In genomic region chr11:128550967-128551522, GRCh38 we compare ENCODE assay signal across 11 cellular contexts. TPM values are rescaled to one million over a fixed set of nuclear protein-coding genes. Genes with fewer than 3 reads are reported as not detected.
DNase-seq lines count a peak whose midpoint lies in the region; ATAC-seq and TF ChIP-seq lines count a peak whose summit lies in the region.
"Had no signal": no experiment of that assay in that cellular context is flagged by ENCODE, and none has a peak within 500 bp of the region (broad histone marks: within the 10 kb centered on the region; RNA-seq: fewer than 3 reads in every experiment).

No MANE protein-coding gene starts in this region.

- no peak overlapping the region for H3K4me3 Mint-ChIP-seq in activated CD8-positive, alpha-beta T cell treated with anti-CD3 and anti-CD28 coated beads, Interleukin-2, amount 10 ng/mL, durations not matched to agents 7 days and 5 days
- H3K4me3 Mint-ChIP-seq in natural killer cell, result peak overlapping the region; percentile 55

- peak overlapping the region; percentile 62 for H3K27ac Mint-ChIP-seq in activated CD8-positive, alpha-beta T cell treated with anti-CD3 and anti-CD28 coated beads, Interleukin-2, amount 10 ng/mL, durations not matched to agents 7 days and 5 days
- H3K27ac Mint-ChIP-seq in natural killer cell, result peak overlapping the region; percentile 97

- peak; percentile 29 for DNase-seq in CD1c-positive myeloid dendritic cell (ENCODE audit: extremely low spot score)
- DNase-seq in activated CD8-positive, alpha-beta T cell treated with anti-CD3 and anti-CD28 coated beads, Interleukin-2, amount 10 ng/mL, durations not matched to agents 7 days and 5 days, result no peak
- DNase-seq in natural killer cell, result no peak
- no peak for DNase-seq in HCEC 1CT
- no peak for DNase-seq in pons (ENCODE audit: low spot score)
- no peak for DNase-seq in OCI-M2 (lab: John Stamatoyannopoulos, UW; ENCODE audit: unreplicated experiment)
- DNase-seq: body of pancreas, glutamatergic neuron, posterior cingulate gyrus, stomach had no signal

- CTCF ChIA-PET in activated CD8-positive, alpha-beta T cell treated with anti-CD3 and anti-CD28 coated beads, Interleukin-2, amount 10 ng/mL, durations not matched to agents 7 days and 5 days (lab: Charles Lee), result interaction anchor here (0.9 to 2.5 kb wide), 5 partner anchors 26 to 393 kb away, joined by 3 to 7 read pairs (median 4); no protein-coding TSS in a partner anchor

- H3K4me3 ChIP-seq in GM08714 (ENCODE audit: low read length), result peak overlapping the region; percentile 37; the same call in 1 of the 2 replicates
- H3K4me3 ChIP-seq: body of pancreas, stomach had no signal

- no peaks in the 10 kb centered on the region for H3K27me3 Mint-ChIP-seq in activated CD8-positive, alpha-beta T cell treated with anti-CD3 and anti-CD28 coated beads, Interleukin-2, amount 10 ng/mL, durations not matched to agents 7 days and 5 days (ENCODE audit: low read depth)
- no peaks in the 10 kb centered on the region for H3K27me3 Mint-ChIP-seq in natural killer cell (ENCODE audit: low read depth in 2 of 2)

- H3K9me3 Mint-ChIP-seq in activated CD8-positive, alpha-beta T cell treated with anti-CD3 and anti-CD28 coated beads, Interleukin-2, amount 10 ng/mL, durations not matched to agents 7 days and 5 days (ENCODE audit: insufficient read depth), result no peaks in the 10 kb centered on the region
- H3K9me3 Mint-ChIP-seq in natural killer cell, result no peaks in the 10 kb centered on the region

- H3K36me3 Mint-ChIP-seq in activated CD8-positive, alpha-beta T cell treated with anti-CD3 and anti-CD28 coated beads, Interleukin-2, amount 10 ng/mL, durations not matched to agents 7 days and 5 days (ENCODE audit: low read depth), result no peaks in the 10 kb centered on the region
- no peaks in the 10 kb centered on the region for H3K36me3 Mint-ChIP-seq in natural killer cell

- no peak for ATAC-seq in activated CD8-positive, alpha-beta T cell treated with anti-CD3 and anti-CD28 coated beads, Interleukin-2, amount 10 ng/mL, durations not matched to agents 7 days and 5 days
- ATAC-seq in natural killer cell, result no peak
- ATAC-seq: body of pancreas had no signal

- intact Hi-C loops in natural killer cell (cut with micrococcal nuclease), result loop anchor here (1.0 kb wide), 3 partner anchors 26 to 77 kb away; no protein-coding TSS in a partner anchor

- TF ChIP-seq CTCF in natural killer cell (IDR thresholded peaks at IDR 0.05), result no peak

- POLR2A ChIA-PET in activated CD8-positive, alpha-beta T cell treated with anti-CD3 and anti-CD28 coated beads, Interleukin-2, amount 10 ng/mL, durations not matched to agents 7 days and 5 days (lab: Charles Lee), result interaction anchor here (0.9 to 7.6 kb wide), 5 partner anchors 26 to 78 kb away, joined by 3 to 71 read pairs (median 4); no protein-coding TSS in a partner anchor

- peaks cover 72% of the 10 kb centered on the region for H3K4me1 Mint-ChIP-seq in activated CD8-positive, alpha-beta T cell treated with anti-CD3 and anti-CD28 coated beads, Interleukin-2, amount 10 ng/mL, durations not matched to agents 7 days and 5 days (ENCODE audit: low read depth)
- H3K4me1 Mint-ChIP-seq in natural killer cell, result peaks cover 57 to 61% of the 10 kb centered on the region in 2 donors

RNA-seq across cellular contexts. Expression of gene ETS1, which starts 36.3 kb away (rescaled TPM):
- total RNA-seq in activated CD8-positive, alpha-beta T cell treated with anti-CD3 and anti-CD28 coated beads, Interleukin-2, amount 10 ng/mL, durations not matched to agents 7 days and 5 days, result 100 to 1,000 TPM; 456 to 467 TPM
- total RNA-seq in natural killer cell, result 100 to 1,000 TPM; 532 to 684 (median 589) TPM
